Comparison of ENCODE assay signal across 3 cellular contexts in genomic region chr9:125431741-125432271, GRCh38.
TF ChIP-seq lines count a peak whose summit lies in the region.

No MANE protein-coding gene starts in this region.

TF ChIP-seq in GM23338, 12 proteins besides CTCF, POLR2A, EP300 and RAD21:
- TF ChIP-seq EZH2phosphoT487 (IDR thresholded peaks at IDR 0.05; ENCODE audit: unreplicated experiment) (no peak), NANOG (IDR thresholded peaks at IDR 0.05; ENCODE audit: borderline replicate concordance) (no peak), EZH2 (IDR thresholded peaks at IDR 0.05; ENCODE audit: low read depth, unreplicated experiment) (no peak), POLR2AphosphoS5 (IDR thresholded peaks at IDR 0.05; ENCODE audit: low read depth) (no peak), ZNF462 (CRISPR knock-in tag; IDR thresholded peaks at IDR 0.05) (no peak), CREB1 (CRISPR knock-in tag; IDR thresholded peaks at IDR 0.05; ENCODE audit: low read depth) (no peak), STAT1 (IDR thresholded peaks at IDR 0.05; ENCODE audit: unreplicated experiment) (no peak)

TF ChIP-seq in HCT116, 20 proteins besides CTCF, POLR2A, EP300 and RAD21:
- TF ChIP-seq ZFX (IDR thresholded peaks at IDR 0.05) (no peak), EGR1 (IDR thresholded peaks at IDR 0.05; ENCODE audit: low read depth) (no peak), TCF7L2 (IDR thresholded peaks at IDR 0.05; ENCODE audit: borderline replicate concordance, extremely low read depth, insufficient read depth, insufficient read length) (no peak), JUND (IDR thresholded peaks at IDR 0.05) (no peak)

TF ChIP-seq in K562, 482 proteins besides CTCF, POLR2A, EP300 and RAD21:
- TF ChIP-seq SREBF1 (IDR thresholded peaks at IDR 0.05; ENCODE audit: borderline replicate concordance, low read depth, low read length), result no peak
- peak; percentile 48; the same call in 1 of the 2 replicates for TF ChIP-seq ZBTB33 (CRISPR knock-in tag; IDR thresholded peaks at IDR 0.05)
- TF ChIP-seq ZFP1 (CRISPR knock-in tag; IDR thresholded peaks at IDR 0.05), result no peak
